20 cellular contexts compared by ENCODE assay signal in genomic region chr9:123417289-123418051, GRCh38.
DNase-seq lines count a peak whose midpoint lies in the region; ATAC-seq and TF ChIP-seq lines count a peak whose summit lies in the region.
"Had no signal": no experiment of that assay in that cellular context is flagged by ENCODE, and none has a peak within 500 bp of the region (broad histone marks: within the 10 kb centered on the region; RNA-seq: fewer than 3 reads in every experiment).

No MANE protein-coding gene starts in this region.

- no peaks in the 10 kb centered on the region for H3K79me2 ChIP-seq in OCI-LY3 (ENCODE audit: low read length)

- H3K27ac ChIP-seq in OCI-LY3 (ENCODE audit: low read length) (no peak overlapping the region), endodermal cell (ENCODE audit: low read depth, low read length) (no peak overlapping the region), spleen (no peak overlapping the region)

- CTCF ChIA-PET in activated naive CD4-positive, alpha-beta T cell treated with anti-CD3 and anti-CD28 coated beads for 36 hours (lab: Charles Lee), result no interaction called here

- no peaks in the 10 kb centered on the region for H3K4me1 Mint-ChIP-seq in activated naive CD4-positive, alpha-beta T cell treated with anti-CD3 and anti-CD28 coated beads for 36 hours (ENCODE audit: low read depth)
- H3K4me1 Mint-ChIP-seq in endodermal cell, result peaks cover 9% of the 10 kb centered on the region
- no peaks in the 10 kb centered on the region for H3K4me1 Mint-ChIP-seq in stimulated activated naive CD8-positive, alpha-beta T cell treated with anti-CD3 and anti-CD28 coated beads, Interleukin-15, amount 100 ng/mL, for 72 hours
- H3K4me1 Mint-ChIP-seq: IgD-negative memory B cell had no signal

- H3K4me1 ChIP-seq in OCI-LY3 (ENCODE audit: low read length), result no peaks in the 10 kb centered on the region
- no peaks in the 10 kb centered on the region for H3K4me1 ChIP-seq in endodermal cell (ENCODE audit: control insufficient read depth, insufficient read depth, low read length)
- no peaks in the 10 kb centered on the region for H3K4me1 ChIP-seq in spleen

- no peaks in the 10 kb centered on the region for H3K9me3 ChIP-seq in OCI-LY3 (ENCODE audit: insufficient read depth, low read length)
- no peaks in the 10 kb centered on the region for H3K9me3 ChIP-seq in endodermal cell (ENCODE audit: control insufficient read depth, low read length)
- no peaks in the 10 kb centered on the region for H3K9me3 ChIP-seq in spleen
- H3K9me3 ChIP-seq: SK-N-SH had no signal

- intact Hi-C loops in activated naive CD4-positive, alpha-beta T cell treated with anti-CD3 and anti-CD28 coated beads for 36 hours (cut with micrococcal nuclease), result no loop called here
- intact Hi-C loops in spleen (cut with DNase I; ENCODE audit: low total_unique reads), result no loop called here

- DNase-seq in activated naive CD4-positive, alpha-beta T cell treated with anti-CD3 and anti-CD28 coated beads, Interleukin-2, amount 50 U/mL, for 72 hours (ENCODE audit: low spot score in 2 of 2), result peak in 1 of 2 donors; percentile 23
- DNase-seq in activated naive CD4-positive, alpha-beta T cell treated with anti-CD3 and anti-CD28 coated beads for 36 hours, result no peak
- DNase-seq in endodermal cell, result peak; percentile 55
- peak; percentile 13 for DNase-seq in spleen
- no peak for DNase-seq in stimulated activated naive CD8-positive, alpha-beta T cell treated with anti-CD3 and anti-CD28 coated beads, Interleukin-15, amount 100 ng/mL, for 72 hours
- no peak for DNase-seq in LoVo (ENCODE audit: low spot score)
- DNase-seq: C1 segment of cervical spinal cord, DMS 273 treated with DMSO at 0.1 percent for 48 hours, H9, MV-4-11, NCI-H1436, NCI-H2029, NCI-H2171 treated with DMSO at 0.1 percent for 48 hours, NCI-H446 treated with DMSO at 0.1 percent for 48 hours, NCI-H774, SHP77, SK-N-SH had no signal

- no peaks in the 10 kb centered on the region for H3K9me3 Mint-ChIP-seq in activated naive CD4-positive, alpha-beta T cell treated with anti-CD3 and anti-CD28 coated beads, Interleukin-2, amount 50 U/mL, for 72 hours
- no peaks in the 10 kb centered on the region for H3K9me3 Mint-ChIP-seq in activated naive CD4-positive, alpha-beta T cell treated with anti-CD3 and anti-CD28 coated beads for 36 hours
- no peaks in the 10 kb centered on the region for H3K9me3 Mint-ChIP-seq in endodermal cell
- H3K9me3 Mint-ChIP-seq in stimulated activated naive CD8-positive, alpha-beta T cell treated with anti-CD3 and anti-CD28 coated beads, Interleukin-15, amount 100 ng/mL, for 72 hours, result no peaks in the 10 kb centered on the region
- H3K9me3 Mint-ChIP-seq: H9, IgD-negative memory B cell had no signal

- H3K4me3 Mint-ChIP-seq in activated naive CD4-positive, alpha-beta T cell treated with anti-CD3 and anti-CD28 coated beads for 36 hours, result no peak overlapping the region
- no peak overlapping the region for H3K4me3 Mint-ChIP-seq in endodermal cell
- no peak overlapping the region for H3K4me3 Mint-ChIP-seq in stimulated activated naive CD8-positive, alpha-beta T cell treated with anti-CD3 and anti-CD28 coated beads, Interleukin-15, amount 100 ng/mL, for 72 hours
- H3K4me3 Mint-ChIP-seq: H9, IgD-negative memory B cell had no signal

- TF ChIP-seq POLR2A in spleen (IDR thresholded peaks at IDR 0.05), result no peak

- H3K27me3 ChIP-seq in OCI-LY3 (ENCODE audit: low read depth, low read length) (no peaks in the 10 kb centered on the region), endodermal cell (ENCODE audit: control insufficient read depth, insufficient read depth, low read length, poor library complexity, severe bottlenecking) (no peaks in the 10 kb centered on the region), spleen (replicated peaks in 1 of 7) (no peaks in the 10 kb centered on the region)

- TF ChIP-seq CTCF in OCI-LY3 (IDR thresholded peaks at IDR 0.05; ENCODE audit: low read depth, low read length) (peak; percentile 16; the same call in 1 of the 2 replicates), endodermal cell (conservative IDR thresholded peaks at IDR 0.05) (peak; percentile 34), spleen (IDR thresholded peaks at IDR 0.05 in 8 of 11, conservative IDR thresholded peaks at IDR 0.05 in 3 of 11) (no peak)

- no peaks in the 10 kb centered on the region for H4K20me1 ChIP-seq in OCI-LY3 (ENCODE audit: insufficient read depth, low read length)

- no peak overlapping the region for H3K4me3 ChIP-seq in OCI-LY3 (ENCODE audit: low read length)
- no peak overlapping the region for H3K4me3 ChIP-seq in endodermal cell (ENCODE audit: low read length)
- H3K4me3 ChIP-seq in spleen, result no peak overlapping the region

- no peak overlapping the region for H2AFZ ChIP-seq in OCI-LY3 (ENCODE audit: low read depth, low read length)

- ATAC-seq in activated naive CD4-positive, alpha-beta T cell treated with anti-CD3 and anti-CD28 coated beads, Interleukin-2, amount 50 U/mL, for 72 hours, result no peak
- ATAC-seq in stimulated activated naive CD8-positive, alpha-beta T cell treated with anti-CD3 and anti-CD28 coated beads, Interleukin-15, amount 100 ng/mL, for 72 hours, result no peak
- no peak for ATAC-seq in HG03159 (IDR thresholded peaks at IDR 0.05; ENCODE audit: unreplicated experiment)

- no peaks in the 10 kb centered on the region for H3K36me3 Mint-ChIP-seq in activated naive CD4-positive, alpha-beta T cell treated with anti-CD3 and anti-CD28 coated beads, Interleukin-2, amount 50 U/mL, for 72 hours
- peaks cover 5% of the 10 kb centered on the region for H3K36me3 Mint-ChIP-seq in activated naive CD4-positive, alpha-beta T cell treated with anti-CD3 and anti-CD28 coated beads for 36 hours (ENCODE audit: low read depth)
- peaks cover 11% of the 10 kb centered on the region for H3K36me3 Mint-ChIP-seq in endodermal cell (ENCODE audit: low read depth)

- 95 to 100% methylated on average over 5 of the region's 5 CpGs for WGBS in endodermal cell (ENCODE audit: insufficient coverage in 1 of 2, insufficient read length in 1 of 2), 2 experiments
- 94 to 96% (median 95%) methylated on average over 5 of the region's 5 CpGs for WGBS in spleen, 5 donors

- H3K9ac ChIP-seq in OCI-LY3 (ENCODE audit: low read length) (no peak overlapping the region), endodermal cell (ENCODE audit: extremely low read depth, low read length, poor library complexity, severe bottlenecking) (no peak overlapping the region)
- H3K9ac ChIP-seq: SK-N-SH had no signal

- no peaks in the 10 kb centered on the region for H3K27me3 Mint-ChIP-seq in activated naive CD4-positive, alpha-beta T cell treated with anti-CD3 and anti-CD28 coated beads for 36 hours (ENCODE audit: low read depth)
- H3K27me3 Mint-ChIP-seq in endodermal cell (ENCODE audit: insufficient read depth), result peaks cover 6% of the 10 kb centered on the region
- no peaks in the 10 kb centered on the region for H3K27me3 Mint-ChIP-seq in stimulated activated naive CD8-positive, alpha-beta T cell treated with anti-CD3 and anti-CD28 coated beads, Interleukin-15, amount 100 ng/mL, for 72 hours
- H3K27me3 Mint-ChIP-seq: IgD-negative memory B cell had no signal

- H3K36me3 ChIP-seq in OCI-LY3 (replicated peaks; ENCODE audit: low read depth, low read length), result peaks cover 9% of the 10 kb centered on the region
- H3K36me3 ChIP-seq in endodermal cell (ENCODE audit: control insufficient read depth, insufficient read depth, low read length), result peaks cover 4% of the 10 kb centered on the region
- peaks cover 0 to 89% (median 21%) of the 10 kb centered on the region in 6 donors for H3K36me3 ChIP-seq in spleen

- H3K27ac Mint-ChIP-seq in activated naive CD4-positive, alpha-beta T cell treated with anti-CD3 and anti-CD28 coated beads, Interleukin-2, amount 50 U/mL, for 72 hours, result peak overlapping the region; percentile 5 to 51
- H3K27ac Mint-ChIP-seq in activated naive CD4-positive, alpha-beta T cell treated with anti-CD3 and anti-CD28 coated beads for 36 hours, result no peak overlapping the region
- no peak overlapping the region for H3K27ac Mint-ChIP-seq in endodermal cell
- peak overlapping the region in 1 of 2 donors; percentile 52 for H3K27ac Mint-ChIP-seq in stimulated activated naive CD8-positive, alpha-beta T cell treated with anti-CD3 and anti-CD28 coated beads, Interleukin-15, amount 100 ng/mL, for 72 hours
- H3K27ac Mint-ChIP-seq: IgD-negative memory B cell had no signal

- no peak overlapping the region for H3K4me2 ChIP-seq in OCI-LY3 (ENCODE audit: low read length)
- H3K4me2 ChIP-seq: SK-N-SH had no signal

Comparison
In these comparisons a context has a peak if more than half of its experiments do, and no peak if none do; other contexts are left out.
1. H3K27ac Mint-ChIP-seq: peak in activated naive CD4-positive, alpha-beta T cell treated with anti-CD3 and anti-CD28 coated beads, Interleukin-2, amount 50 U/mL, for 72 hours (2 of 2); none in activated naive CD4-positive, alpha-beta T cell treated with anti-CD3 and anti-CD28 coated beads for 36 hours (single experiment) and endodermal cell (single experiment).
2. DNase-seq: peak in endodermal cell (single experiment) and spleen (single experiment); none in activated naive CD4-positive, alpha-beta T cell treated with anti-CD3 and anti-CD28 coated beads for 36 hours (single experiment), stimulated activated naive CD8-positive, alpha-beta T cell treated with anti-CD3 and anti-CD28 coated beads, Interleukin-15, amount 100 ng/mL, for 72 hours (0 of 2) and LoVo (single experiment).
3. CTCF ChIP-seq: peak in OCI-LY3 (single experiment) and endodermal cell (single experiment); none in spleen (0 of 11).